17 cellular contexts compared by ENCODE assay signal in the genomic region with DNA sequence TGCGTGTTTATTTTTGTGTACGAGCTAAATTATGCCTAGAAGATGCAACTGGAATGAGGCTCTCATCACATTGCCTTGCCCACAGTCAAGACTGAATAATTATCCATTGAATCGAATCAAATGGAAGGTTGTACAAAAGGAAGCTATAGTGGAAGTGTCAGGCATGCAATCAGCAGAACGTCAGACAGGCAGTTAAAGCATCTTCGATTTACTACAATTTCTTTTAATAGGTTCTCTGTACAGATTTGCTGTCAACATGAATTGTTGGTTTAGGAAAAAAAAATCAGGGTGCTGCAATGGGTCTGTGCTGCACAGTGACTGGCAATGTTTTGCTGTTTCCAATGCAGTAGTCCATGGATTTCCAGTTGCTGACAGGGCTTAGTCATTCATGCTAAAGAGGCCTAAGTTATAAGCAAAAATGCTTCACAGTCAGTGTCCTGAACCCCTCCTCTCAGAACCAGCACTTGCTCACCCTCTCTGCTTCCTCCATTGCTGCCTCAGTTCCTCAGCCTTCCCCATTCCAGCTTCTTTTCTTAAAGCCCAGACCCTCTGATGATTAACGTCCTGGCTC.
DNase-seq lines count a peak whose midpoint lies in the region; ATAC-seq and TF ChIP-seq lines count a peak whose summit lies in the region.
"Had no signal": no experiment of that assay in that cellular context is flagged by ENCODE, and none has a peak within 500 bp of the region (broad histone marks: within the 10 kb centered on the region; RNA-seq: fewer than 3 reads in every experiment).

No MANE protein-coding gene starts in this region.

- no peak for TF ChIP-seq CTCF in tibial artery (IDR thresholded peaks at IDR 0.05)
- no peak for TF ChIP-seq CTCF in hepatocyte (IDR thresholded peaks at IDR 0.05; ENCODE audit: poor library complexity)

- DNase-seq in NCI-H2227 treated with DMSO at 0.1 percent for 48 hours (lab: John Stamatoyannopoulos, UW) (peak; percentile 14), dedifferentiated amniotic fluid mesenchymal stem cell (ENCODE audit: extremely low spot score) (peak; percentile 34), tibial artery (no peak), hepatocyte (ENCODE audit: low spot score) (no peak), NCI-H2196 (lab: John Stamatoyannopoulos, UW; ENCODE audit: unreplicated experiment) (no peak)
- DNase-seq: activated CD4-positive, alpha-beta T cell treated with anti-CD3 and anti-CD28 coated beads, Interleukin-2, amount 50 U/mL, for 1 hour; activated T-cell treated with anti-CD3 and anti-CD28 coated beads, Interleukin-2, amount 50 U/mL, for 72 hours; adrenal gland; CD4-positive, CD25-positive, alpha-beta regulatory T cell; dermis blood vessel endothelial cell; DND-41; H9; NCI-H1105; NCI-H446 treated with DMSO at 0.1 percent for 48 hours; stimulated activated naive CD4-positive, alpha-beta T cell had no signal

- no peaks in the 10 kb centered on the region for H3K36me3 ChIP-seq in muscle layer of duodenum (ENCODE audit: control insufficient read depth in 1 of 2, insufficient read depth in 2 of 2, low read length in 2 of 2)
- no peaks in the 10 kb centered on the region for H3K36me3 ChIP-seq in tibial artery
- no peaks in the 10 kb centered on the region for H3K36me3 ChIP-seq in hepatocyte (replicated peaks; ENCODE audit: insufficient read depth, low read depth)
- H3K36me3 ChIP-seq: adrenal gland had no signal

- H4K20me1 ChIP-seq in hepatocyte (ENCODE audit: insufficient read depth, poor library complexity, severe bottlenecking) = no peaks in the 10 kb centered on the region

- H3K79me2 ChIP-seq in hepatocyte = peaks cover 60% of the 10 kb centered on the region

- intact Hi-C loops in tibial artery (cut with DNase I; ENCODE audit: low total_unique reads) = no loop called here

- H3K9me2 ChIP-seq in hepatocyte (replicated peaks; ENCODE audit: insufficient read depth) = no peaks in the 10 kb centered on the region

- no peak overlapping the region for H3K4me2 ChIP-seq in hepatocyte

- 73% methylated on average over 6 of the region's 6 CpGs for WGBS in hepatocyte (ENCODE audit: low lambda C conversion rate, missing lambda C conversion rate)

- H3K27ac ChIP-seq in muscle layer of duodenum (ENCODE audit: low read length) = peak overlapping the region; percentile 73
- peak overlapping the region; percentile 64 to 70 for H3K27ac ChIP-seq in tibial artery
- no peak overlapping the region for H3K27ac ChIP-seq in hepatocyte
- H3K27ac ChIP-seq: adrenal gland had no signal

- ATAC-seq in HG02588 (IDR thresholded peaks at IDR 0.05; ENCODE audit: unreplicated experiment) = no peak
- ATAC-seq: activated T-cell treated with anti-CD3 and anti-CD28 coated beads, Interleukin-2, amount 50 U/mL, for 72 hours had no signal

- H3K4me3 ChIP-seq in muscle layer of duodenum (ENCODE audit: low read depth in 1 of 2, low read length in 2 of 2) = no peak overlapping the region
- H3K4me3 ChIP-seq in tibial artery = no peak overlapping the region
- H3K4me3 ChIP-seq in hepatocyte = no peak overlapping the region
- H3K4me3 ChIP-seq: adrenal gland had no signal

- no peak overlapping the region for H2AFZ ChIP-seq in hepatocyte

- H3K4me1 ChIP-seq in muscle layer of duodenum (ENCODE audit: control insufficient read depth in 1 of 2, insufficient read depth in 2 of 2, low read length in 2 of 2) (peaks cover 0 to 45% of the 10 kb centered on the region in 2 donors), tibial artery (peaks cover 0 to 94% (median 62%) of the 10 kb centered on the region in 4 donors), hepatocyte (ENCODE audit: insufficient read depth) (no peaks in the 10 kb centered on the region)
- H3K4me1 ChIP-seq: adrenal gland had no signal

- no peaks in the 10 kb centered on the region for H3K9me3 ChIP-seq in muscle layer of duodenum (ENCODE audit: control insufficient read depth in 1 of 2, low read length in 2 of 2)
- H3K9me3 ChIP-seq in tibial artery = no peaks in the 10 kb centered on the region
- no peaks in the 10 kb centered on the region for H3K9me3 ChIP-seq in hepatocyte (ENCODE audit: low read depth)
- H3K9me3 ChIP-seq: adrenal gland had no signal

- H3K27me3 ChIP-seq in muscle layer of duodenum (ENCODE audit: low read depth, low read length) = no peaks in the 10 kb centered on the region
- H3K27me3 ChIP-seq in tibial artery = no peaks in the 10 kb centered on the region
- no peaks in the 10 kb centered on the region for H3K27me3 ChIP-seq in hepatocyte
- H3K27me3 ChIP-seq: adrenal gland had no signal

Comparison
In these comparisons a context has a peak if more than half of its experiments do, and no peak if none do; other contexts are left out.
1. DNase-seq: peak in NCI-H2227 treated with DMSO at 0.1 percent for 48 hours (single experiment) and dedifferentiated amniotic fluid mesenchymal stem cell (single experiment); none in tibial artery (0 of 2), hepatocyte (single experiment) and NCI-H2196 (single experiment).